14 cellular contexts compared by ENCODE assay signal in the genomic region with DNA sequence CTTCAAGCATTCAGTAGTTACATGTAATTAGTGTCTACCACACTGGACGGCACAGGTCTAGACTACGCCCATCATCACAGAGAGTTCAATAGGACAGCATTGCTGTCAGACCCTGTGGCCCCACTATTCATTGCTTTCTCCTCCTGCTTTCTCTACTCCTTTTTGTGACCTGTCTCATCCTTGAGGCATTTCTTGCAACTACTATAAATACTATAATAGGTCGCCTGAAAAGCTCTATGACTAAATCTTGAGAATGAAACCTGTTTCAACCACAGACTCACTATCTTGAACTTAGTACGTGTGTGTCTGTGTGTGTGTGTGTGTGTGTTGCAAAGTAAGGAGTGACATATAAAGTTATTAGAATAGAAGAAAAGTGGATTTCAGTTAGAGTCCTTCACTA.
DNase-seq lines count a peak whose midpoint lies in the region; ATAC-seq and TF ChIP-seq lines count a peak whose summit lies in the region.
"Had no signal": no experiment of that assay in that cellular context is flagged by ENCODE, and none has a peak within 500 bp of the region (broad histone marks: within the 10 kb centered on the region; RNA-seq: fewer than 3 reads in every experiment).

No MANE protein-coding gene starts in this region.

- no peak overlapping the region for H2BK15ac ChIP-seq in neuronal stem cell (ENCODE audit: low read length)

- H3K4me3 Mint-ChIP-seq in immature natural killer cell, result no peak overlapping the region
- no peak overlapping the region for H3K4me3 Mint-ChIP-seq in nephron progenitor cell
- H3K4me3 Mint-ChIP-seq: endodermal cell had no signal

- H2AK5ac ChIP-seq in neuronal stem cell (ENCODE audit: low read depth, low read length), result no peak overlapping the region

- no peak overlapping the region for H3K9ac ChIP-seq in neuronal stem cell (ENCODE audit: low read depth, low read length, poor library complexity)

- no peak overlapping the region for H4K8ac ChIP-seq in neuronal stem cell (ENCODE audit: low read depth, low read length)

- H3K14ac ChIP-seq in neuronal stem cell (ENCODE audit: low read length), result no peak overlapping the region

- H3K23ac ChIP-seq in neuronal stem cell (ENCODE audit: low read depth, low read length, poor library complexity), result no peak overlapping the region

- intact Hi-C loops in left colon (cut with DNase I, micrococcal nuclease), result no loop called here

- no peaks in the 10 kb centered on the region for H3K79me1 ChIP-seq in neuronal stem cell (ENCODE audit: low read depth, low read length)

- no peak for TF ChIP-seq POLR2A in GM18505 (IDR thresholded peaks at IDR 0.05; ENCODE audit: borderline replicate concordance, extremely low read depth, insufficient read depth, insufficient read length)

- H4K91ac ChIP-seq in neuronal stem cell (ENCODE audit: low read depth, low read length, poor library complexity), result no peak overlapping the region

- no peak overlapping the region for H2AFZ ChIP-seq in neuronal stem cell (ENCODE audit: low read length)

- no peak overlapping the region for H2BK12ac ChIP-seq in neuronal stem cell (ENCODE audit: low read length)

- ATAC-seq in GM18505 (IDR thresholded peaks at IDR 0.05; ENCODE audit: unreplicated experiment) (peak; percentile 85), GM19455 (IDR thresholded peaks at IDR 0.05; ENCODE audit: unreplicated experiment) (peak; percentile 76), HG03066 (IDR thresholded peaks at IDR 0.05; ENCODE audit: low read depth, unreplicated experiment) (peak; percentile 94), left colon (peak; percentile 79)

- H3K36me3 ChIP-seq in neuronal stem cell (replicated peaks in 1 of 2; ENCODE audit: control insufficient read depth in 2 of 2, insufficient read depth in 2 of 2, low read length in 2 of 2), result no peaks in the 10 kb centered on the region
- H3K36me3 ChIP-seq: prostate gland had no signal

- H3K9me3 ChIP-seq in neuronal stem cell (replicated peaks in 1 of 2; ENCODE audit: control insufficient read depth in 2 of 2, insufficient read depth in 1 of 2, low read depth in 1 of 2, low read length in 2 of 2), result no peaks in the 10 kb centered on the region
- H3K9me3 ChIP-seq: Caco-2, prostate gland had no signal

- H3K4ac ChIP-seq in neuronal stem cell (ENCODE audit: low read length), result no peak overlapping the region

- H3K27me3 Mint-ChIP-seq in immature natural killer cell (ENCODE audit: low read depth in 3 of 3) (peaks cover 2 to 4% (median 2%) of the 10 kb centered on the region in 3 donors), nephron progenitor cell (ENCODE audit: low read depth, poor library complexity) (peaks cover 15% of the 10 kb centered on the region)

- H3K27ac ChIP-seq in neuronal stem cell (replicated peaks; ENCODE audit: low read length), result no peak overlapping the region
- H3K27ac ChIP-seq: prostate gland had no signal

- no CpG with 5 or more reads among the region's 4 CpGs for WGBS in neuronal stem cell (ENCODE audit: extremely low coverage in 2 of 2, insufficient read length in 2 of 2, insufficient replicate concordance in 1 of 2), 2 donors

- no peaks in the 10 kb centered on the region for H3K9me3 Mint-ChIP-seq in immature natural killer cell
- H3K9me3 Mint-ChIP-seq in nephron progenitor cell, result no peaks in the 10 kb centered on the region
- H3K9me3 Mint-ChIP-seq: endodermal cell had no signal

- peaks cover 3 to 23% of the 10 kb centered on the region in 2 donors for H3K4me1 ChIP-seq in neuronal stem cell (ENCODE audit: control insufficient read depth in 2 of 2, insufficient read depth in 1 of 2, low read depth in 1 of 2, low read length in 2 of 2)
- H3K4me1 ChIP-seq: prostate gland had no signal

- TF ChIP-seq CTCF in nephron progenitor cell (IDR thresholded peaks at IDR 0.05), result no peak

- no peak overlapping the region for H3K27ac Mint-ChIP-seq in immature natural killer cell
- H3K27ac Mint-ChIP-seq in nephron progenitor cell, result no peak overlapping the region
- H3K27ac Mint-ChIP-seq: endodermal cell had no signal

- H3K4me2 ChIP-seq in neuronal stem cell (ENCODE audit: insufficient read depth, low read length, poor library complexity, severe bottlenecking), result no peak overlapping the region

- H3K18ac ChIP-seq in neuronal stem cell (ENCODE audit: low read length), result no peak overlapping the region

- H3K27me3 ChIP-seq in neuronal stem cell (ENCODE audit: control insufficient read depth in 3 of 3, insufficient read depth in 3 of 3, low read depth in 1 of 3, low read length in 3 of 3), result no peaks in the 10 kb centered on the region

- no peak overlapping the region for H3K4me3 ChIP-seq in neuronal stem cell (ENCODE audit: low read length in 2 of 2)
- H3K4me3 ChIP-seq: K562, lung, prostate gland had no signal

- H3K4me1 Mint-ChIP-seq in immature natural killer cell, result no peaks in the 10 kb centered on the region
- peaks cover 56% of the 10 kb centered on the region for H3K4me1 Mint-ChIP-seq in nephron progenitor cell
- H3K4me1 Mint-ChIP-seq: endodermal cell had no signal

- H2BK5ac ChIP-seq in neuronal stem cell (ENCODE audit: low read length), result no peak overlapping the region

- DNase-seq in left colon (peak in 1 of 2 donors; percentile 23), immature natural killer cell (no peak), neuronal stem cell (ENCODE audit: low spot score) (no peak), nephron progenitor cell (no peak)
- DNase-seq: amygdala, Caco-2, endodermal cell, NCI-H1694 treated with DMSO at 0.1 percent for 48 hours had no signal

- H3K36me3 Mint-ChIP-seq in immature natural killer cell, result no peaks in the 10 kb centered on the region
- peaks cover 4% of the 10 kb centered on the region for H3K36me3 Mint-ChIP-seq in nephron progenitor cell (ENCODE audit: low read depth)

- H2BK120ac ChIP-seq in neuronal stem cell (ENCODE audit: low read depth, low read length), result no peak overlapping the region
